Comparison of ENCODE assay signal across 19 cellular contexts in genomic region chr17:4406386-4406785, GRCh38. TPM values are rescaled to one million over a fixed set of nuclear protein-coding genes. Genes with fewer than 3 reads are reported as not detected.
A peak's percentile ranks its signal among the peaks of the same experiment; 100 is the strongest.
DNase-seq lines count a peak whose midpoint lies in the region; ATAC-seq and TF ChIP-seq lines count a peak whose summit lies in the region.
"Had no signal": no experiment of that assay in that cellular context is flagged by ENCODE, and none has a peak within 500 bp of the region (broad histone marks: within the 10 kb centered on the region; RNA-seq: fewer than 3 reads in every experiment).

No MANE protein-coding gene starts in this region.

- H3K4me3 ChIP-seq in GM12865 (ENCODE audit: low read depth, low read length), result no peak overlapping the region
- H3K4me3 ChIP-seq in OCI-LY1 (ENCODE audit: low read depth, low read length, poor library complexity, severe bottlenecking), result no peak overlapping the region
- no peak overlapping the region for H3K4me3 ChIP-seq in trophoblast cell (ENCODE audit: low read depth, low read length)
- H3K4me3 ChIP-seq: GM23248 had no signal

- H3K4me2 ChIP-seq in OCI-LY1 (ENCODE audit: low read length) (no peak overlapping the region), trophoblast cell (ENCODE audit: low read length) (no peak overlapping the region)

- H3K9me3 ChIP-seq in OCI-LY1 (ENCODE audit: low read length) (no peaks in the 10 kb centered on the region), trophoblast cell (ENCODE audit: insufficient read depth, low read depth, low read length) (peaks cover 1% of the 10 kb centered on the region)
- H3K9me3 ChIP-seq: BE2C had no signal

- H2AK5ac ChIP-seq in trophoblast cell (ENCODE audit: low read length), result peak overlapping the region; percentile 22

- H3K4me1 ChIP-seq in OCI-LY1 (ENCODE audit: insufficient read depth, low read length, severe bottlenecking), result peaks cover 28% of the 10 kb centered on the region
- peaks cover 5 to 15% of the 10 kb centered on the region in 2 experiments for H3K4me1 ChIP-seq in trophoblast cell (ENCODE audit: control insufficient read depth in 1 of 2, insufficient read depth in 2 of 2, low read length in 2 of 2)
- H3K4me1 ChIP-seq: BE2C had no signal

- H4K20me1 ChIP-seq in OCI-LY1 (ENCODE audit: insufficient read depth, low read length), result no peaks in the 10 kb centered on the region

- H3K9me2 ChIP-seq in OCI-LY1 (ENCODE audit: low read depth, low read length), result no peaks in the 10 kb centered on the region

- H4K12ac ChIP-seq in trophoblast cell (ENCODE audit: low read depth, low read length), result peak overlapping the region; percentile 47

- no peaks in the 10 kb centered on the region for H3K36me3 ChIP-seq in OCI-LY1 (ENCODE audit: insufficient read depth, low read length)
- no peaks in the 10 kb centered on the region for H3K36me3 ChIP-seq in trophoblast cell (ENCODE audit: control insufficient read depth in 1 of 2, insufficient read depth in 2 of 2, low read length in 2 of 2)
- H3K36me3 ChIP-seq: BE2C had no signal

- H3K9ac ChIP-seq in OCI-LY1 (ENCODE audit: low read length), result no peak overlapping the region
- H3K9ac ChIP-seq in trophoblast cell (ENCODE audit: low read length), result no peak overlapping the region
- H3K9ac ChIP-seq: GM23248 had no signal

- WGBS in trophoblast cell (ENCODE audit: extremely low coverage, insufficient coverage, insufficient read length), result no CpG with 5 or more reads among the region's 10 CpGs

- peak overlapping the region; percentile 92 for H2BK12ac ChIP-seq in trophoblast cell (ENCODE audit: low read length)

- H3K27me3 ChIP-seq in OCI-LY1 (ENCODE audit: insufficient read depth, low read length) (no peaks in the 10 kb centered on the region), trophoblast cell (ENCODE audit: insufficient read depth, low read length) (no peaks in the 10 kb centered on the region)
- H3K27me3 ChIP-seq: BE2C had no signal

- peaks cover 11% of the 10 kb centered on the region for H3K79me1 ChIP-seq in trophoblast cell (ENCODE audit: low read length)

- H3K14ac ChIP-seq in trophoblast cell (ENCODE audit: low read length), result peak overlapping the region; percentile 86

- peak overlapping the region; percentile 75 for H2BK5ac ChIP-seq in trophoblast cell (ENCODE audit: low read depth, low read length, poor library complexity)

- no peak for ATAC-seq in HG03469 (IDR thresholded peaks at IDR 0.05; ENCODE audit: unreplicated experiment)
- ATAC-seq: HCT116 had no signal

- peak overlapping the region; percentile 96 for H4K91ac ChIP-seq in trophoblast cell (ENCODE audit: low read depth, low read length)

- H3K4ac ChIP-seq in trophoblast cell (ENCODE audit: low read depth, low read length), result peak overlapping the region; percentile 82

- H2AFZ ChIP-seq in OCI-LY1 (ENCODE audit: low read length), result no peak overlapping the region
- no peak overlapping the region for H2AFZ ChIP-seq in trophoblast cell (ENCODE audit: insufficient read depth, low read length, poor library complexity)
- H2AFZ ChIP-seq: GM23248 had no signal

- peak overlapping the region; percentile 82 for H4K8ac ChIP-seq in trophoblast cell (ENCODE audit: low read depth, low read length)

- TF ChIP-seq CTCF in GM12865 (IDR thresholded peaks at IDR 0.05; ENCODE audit: insufficient read depth, low read depth, low read length, missing control alignments) (no peak), OCI-LY1 (IDR thresholded peaks at IDR 0.05; ENCODE audit: low read length) (no peak; the same call in 1 of the 2 replicates)

- H2BK120ac ChIP-seq in trophoblast cell (ENCODE audit: insufficient read depth, low read length, poor library complexity), result peak overlapping the region; percentile 96

- DNase-seq in GM12865 (ENCODE audit: low read depth) (peak; percentile 35), trophoblast cell (peak; percentile 78 to 81), HuH-7 (ENCODE audit: low spot score) (no peak), NCI-H446 treated with DMSO at 0.1 percent for 48 hours (lab: John Stamatoyannopoulos, UW) (no peak)
- DNase-seq: ACHN; BE2C; C1 segment of cervical spinal cord; CD4-positive, CD25-positive, alpha-beta regulatory T cell; CD8-positive, alpha-beta memory T cell; COR-L47; DMS 273 treated with DMSO at 0.1 percent for 48 hours; DMS53; DND-41; GM23248; H7; KBM-7 had no signal

- no peak overlapping the region for H3K23ac ChIP-seq in trophoblast cell (ENCODE audit: low read length)

- H3K79me2 ChIP-seq in OCI-LY1 (ENCODE audit: insufficient read depth, low read length), result no peaks in the 10 kb centered on the region
- H3K79me2 ChIP-seq in trophoblast cell (ENCODE audit: control insufficient read depth, insufficient read depth, low read length, poor library complexity), result no peaks in the 10 kb centered on the region

- no peaks in the 10 kb centered on the region; the same call in 1 of the 2 replicates for H3F3A ChIP-seq in OCI-LY1 (ENCODE audit: insufficient read depth, low read length)

- peak overlapping the region; percentile 3 for H3K18ac ChIP-seq in trophoblast cell (ENCODE audit: low read length)

- peak overlapping the region; percentile 69 for H3K27ac ChIP-seq in OCI-LY1 (ENCODE audit: low read depth, low read length, poor library complexity, severe bottlenecking)
- H3K27ac ChIP-seq in trophoblast cell (ENCODE audit: low read depth, low read length), result peak overlapping the region; percentile 56
- H3K27ac ChIP-seq: GM23248 had no signal

RNA-seq across cellular contexts. Expression of gene SPNS3, which starts 27.4 kb away (rescaled TPM):
- 2.2 TPM in 2 replicates for polyA plus RNA-seq in trophoblast cell (2013)
- polyA plus RNA-seq: GM23248 had no signal

RNA-seq across cellular contexts. Expression of gene UBE2G1, which starts 39.9 kb away (rescaled TPM):
- polyA plus RNA-seq in trophoblast cell (2013), result 225 and 236 TPM in 2 replicates

Comparison
In these comparisons a context has a peak if more than half of its experiments do, and no peak if none do; other contexts are left out.
1. DNase-seq: peak in GM12865 (single experiment) and trophoblast cell (2 of 2); none in HuH-7 (single experiment) and NCI-H446 treated with DMSO at 0.1 percent for 48 hours (single experiment).